ENCODE assay signal across 10 cellular contexts in the genomic region with DNA sequence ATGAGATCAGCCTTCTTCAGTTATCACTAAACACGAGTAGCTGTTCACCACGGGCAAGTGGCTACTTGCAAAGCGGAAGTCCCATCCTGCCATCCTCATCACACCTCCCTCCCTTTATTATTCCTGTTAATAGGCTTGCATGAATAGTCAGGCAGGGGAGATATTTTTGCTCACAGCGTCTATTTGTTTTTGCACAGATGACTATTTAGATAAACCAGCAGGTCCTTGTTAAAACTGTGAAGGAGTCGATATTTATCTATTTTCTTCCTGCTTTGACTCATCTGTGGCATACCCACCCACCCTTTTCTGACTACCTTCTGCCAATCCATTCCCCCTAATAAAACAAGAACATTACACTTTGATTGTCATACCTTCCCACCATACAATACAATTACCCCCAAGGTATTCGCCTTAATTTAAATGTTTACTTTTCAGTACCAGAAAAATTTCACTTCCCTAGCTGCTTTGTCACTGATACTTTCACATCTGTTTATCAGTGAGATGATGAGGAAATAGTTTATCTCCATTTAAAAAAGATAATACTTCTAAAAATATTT.
DNase-seq lines count a peak whose midpoint lies in the region; ATAC-seq and TF ChIP-seq lines count a peak whose summit lies in the region.
"Had no signal": no experiment of that assay in that cellular context is flagged by ENCODE, and none has a peak within 500 bp of the region (broad histone marks: within the 10 kb centered on the region; RNA-seq: fewer than 3 reads in every experiment).

No MANE protein-coding gene starts in this region.

- ATAC-seq in GM21515 (IDR thresholded peaks at IDR 0.05; ENCODE audit: unreplicated experiment) = peak; percentile 82
- peak; percentile 78 for ATAC-seq in HG03520 (IDR thresholded peaks at IDR 0.05; ENCODE audit: unreplicated experiment)
- ATAC-seq: left lung had no signal

- no peaks in the 10 kb centered on the region for H3K36me3 Mint-ChIP-seq in activated naive CD8-positive, alpha-beta T cell treated with anti-CD3 and anti-CD28 coated beads for 36 hours
- no peaks in the 10 kb centered on the region for H3K36me3 Mint-ChIP-seq in activated naive CD4-positive, alpha-beta T cell treated with anti-CD3 and anti-CD28 coated beads, Interleukin-2, amount 10 ng/mL, durations not matched to agents 7 days and 5 days

- no peaks in the 10 kb centered on the region for H4K20me1 ChIP-seq in OCI-LY7 (ENCODE audit: insufficient read depth, low read length)

- CTCF ChIA-PET in GM10248 (lab: Yijun Ruan, JAX) (interaction anchor here (0.7 to 1.3 kb wide), 2 partner anchors 17 to 37 kb away, joined by 3 read pairs; no protein-coding TSS in a partner anchor), OCI-LY7 (lab: Charles Lee; ENCODE audit: unreplicated experiment) (no interaction called here)
- CTCF ChIA-PET in activated naive CD4-positive, alpha-beta T cell treated with anti-CD3 and anti-CD28 coated beads, Interleukin-2, amount 10 ng/mL, durations not matched to agents 7 days and 5 days (lab: Charles Lee) = no interaction called here

- peak; percentile 19 for DNase-seq in GM10248 (ENCODE audit: extremely low spot score)
- DNase-seq in OCI-LY7 (ENCODE audit: low spot score) = no peak
- DNase-seq in activated naive CD8-positive, alpha-beta T cell treated with anti-CD3 and anti-CD28 coated beads for 36 hours = no peak
- no peak for DNase-seq in activated naive CD4-positive, alpha-beta T cell treated with anti-CD3 and anti-CD28 coated beads, Interleukin-2, amount 10 ng/mL, durations not matched to agents 7 days and 5 days
- no peak for DNase-seq in ACHN
- DNase-seq: activated CD4-positive, alpha-beta T cell treated with anti-CD3 and anti-CD28 coated beads, Interleukin-2, amount 50 U/mL, for 1 hour had no signal

- H3K9me3 ChIP-seq in OCI-LY7 (ENCODE audit: low read length) = no peaks in the 10 kb centered on the region
- H3K9me3 ChIP-seq: left lung had no signal

- no peak overlapping the region; the same call in 1 of the 2 replicates for H3K4me2 ChIP-seq in OCI-LY7 (ENCODE audit: low read length)

- POLR2A ChIA-PET in GM10248 (lab: Yijun Ruan, JAX) (no interaction called here), OCI-LY7 (lab: Charles Lee) (no interaction called here)

- no peaks in the 10 kb centered on the region for H3K4me1 Mint-ChIP-seq in activated naive CD8-positive, alpha-beta T cell treated with anti-CD3 and anti-CD28 coated beads for 36 hours
- H3K4me1 Mint-ChIP-seq in activated naive CD4-positive, alpha-beta T cell treated with anti-CD3 and anti-CD28 coated beads, Interleukin-2, amount 10 ng/mL, durations not matched to agents 7 days and 5 days = no peaks in the 10 kb centered on the region

- H3K27ac ChIP-seq in OCI-LY7 (ENCODE audit: low read depth, low read length, poor library complexity, severe bottlenecking) = no peak overlapping the region
- H3K27ac ChIP-seq: left lung had no signal

- H3K27me3 Mint-ChIP-seq in activated naive CD8-positive, alpha-beta T cell treated with anti-CD3 and anti-CD28 coated beads for 36 hours = peaks cover 9% of the 10 kb centered on the region
- H3K27me3 Mint-ChIP-seq in activated naive CD4-positive, alpha-beta T cell treated with anti-CD3 and anti-CD28 coated beads, Interleukin-2, amount 10 ng/mL, durations not matched to agents 7 days and 5 days = no peaks in the 10 kb centered on the region

- H3K4me3 ChIP-seq in OCI-LY7 (ENCODE audit: low read depth, low read length, poor library complexity, severe bottlenecking) = no peak overlapping the region
- H3K4me3 ChIP-seq: left lung had no signal

- BruUV-seq in OCI-LY7 (replicated peaks; lab: Mats Ljungman, UMichigan) = no TSS peak

- H3K27ac Mint-ChIP-seq in activated naive CD8-positive, alpha-beta T cell treated with anti-CD3 and anti-CD28 coated beads for 36 hours = no peak overlapping the region
- H3K27ac Mint-ChIP-seq in activated naive CD4-positive, alpha-beta T cell treated with anti-CD3 and anti-CD28 coated beads, Interleukin-2, amount 10 ng/mL, durations not matched to agents 7 days and 5 days = no peak overlapping the region

- no peaks in the 10 kb centered on the region for H3K9me2 ChIP-seq in OCI-LY7 (ENCODE audit: insufficient read depth, low read length)

- H3K4me1 ChIP-seq in OCI-LY7 (ENCODE audit: insufficient read depth, low read length, poor library complexity, severe bottlenecking) = no peaks in the 10 kb centered on the region
- H3K4me1 ChIP-seq: left lung had no signal

- no peaks in the 10 kb centered on the region for H3K36me3 ChIP-seq in OCI-LY7 (ENCODE audit: insufficient read depth, low read length)
- H3K36me3 ChIP-seq: left lung had no signal

- TF ChIP-seq CTCF in GM10248 (IDR thresholded peaks at IDR 0.05; ENCODE audit: control extremely low read depth, extremely low read depth, low read depth, missing control alignments) (no peak), OCI-LY7 (conservative IDR thresholded peaks at IDR 0.05; ENCODE audit: low read length) (no peak)

- in situ Hi-C loops in ACHN (cut with HindIII; ENCODE audit: low pct_ligation_motif_present, low pct_unique_long_range_greater_than_20kb, low sequenced_read_pairs) = no loop called here

- H2AFZ ChIP-seq in OCI-LY7 (ENCODE audit: low read length) = no peak overlapping the region

- H3K9me3 Mint-ChIP-seq in activated naive CD8-positive, alpha-beta T cell treated with anti-CD3 and anti-CD28 coated beads for 36 hours = no peaks in the 10 kb centered on the region
- H3K9me3 Mint-ChIP-seq in activated naive CD4-positive, alpha-beta T cell treated with anti-CD3 and anti-CD28 coated beads, Interleukin-2, amount 10 ng/mL, durations not matched to agents 7 days and 5 days = no peaks in the 10 kb centered on the region

- H3K4me3 Mint-ChIP-seq in activated naive CD8-positive, alpha-beta T cell treated with anti-CD3 and anti-CD28 coated beads for 36 hours = no peak overlapping the region
- no peak overlapping the region for H3K4me3 Mint-ChIP-seq in activated naive CD4-positive, alpha-beta T cell treated with anti-CD3 and anti-CD28 coated beads, Interleukin-2, amount 10 ng/mL, durations not matched to agents 7 days and 5 days

- intact Hi-C loops in OCI-LY7 (cut with micrococcal nuclease; ENCODE audit: unreplicated experiment) = no loop called here

- no peaks in the 10 kb centered on the region for H3K79me2 ChIP-seq in OCI-LY7 (ENCODE audit: insufficient read depth, low read depth, low read length)

TF ChIP-seq in PFSK-1, 5 proteins besides CTCF, POLR2A, EP300 and RAD21:
- TF ChIP-seq TAF1 (IDR thresholded peaks at IDR 0.05; ENCODE audit: borderline replicate concordance, insufficient read depth, low read length) = 0 out of 2 replicates have a peak, but pooled peaks have one; percentile 17
- TF ChIP-seq, protein P1, sequence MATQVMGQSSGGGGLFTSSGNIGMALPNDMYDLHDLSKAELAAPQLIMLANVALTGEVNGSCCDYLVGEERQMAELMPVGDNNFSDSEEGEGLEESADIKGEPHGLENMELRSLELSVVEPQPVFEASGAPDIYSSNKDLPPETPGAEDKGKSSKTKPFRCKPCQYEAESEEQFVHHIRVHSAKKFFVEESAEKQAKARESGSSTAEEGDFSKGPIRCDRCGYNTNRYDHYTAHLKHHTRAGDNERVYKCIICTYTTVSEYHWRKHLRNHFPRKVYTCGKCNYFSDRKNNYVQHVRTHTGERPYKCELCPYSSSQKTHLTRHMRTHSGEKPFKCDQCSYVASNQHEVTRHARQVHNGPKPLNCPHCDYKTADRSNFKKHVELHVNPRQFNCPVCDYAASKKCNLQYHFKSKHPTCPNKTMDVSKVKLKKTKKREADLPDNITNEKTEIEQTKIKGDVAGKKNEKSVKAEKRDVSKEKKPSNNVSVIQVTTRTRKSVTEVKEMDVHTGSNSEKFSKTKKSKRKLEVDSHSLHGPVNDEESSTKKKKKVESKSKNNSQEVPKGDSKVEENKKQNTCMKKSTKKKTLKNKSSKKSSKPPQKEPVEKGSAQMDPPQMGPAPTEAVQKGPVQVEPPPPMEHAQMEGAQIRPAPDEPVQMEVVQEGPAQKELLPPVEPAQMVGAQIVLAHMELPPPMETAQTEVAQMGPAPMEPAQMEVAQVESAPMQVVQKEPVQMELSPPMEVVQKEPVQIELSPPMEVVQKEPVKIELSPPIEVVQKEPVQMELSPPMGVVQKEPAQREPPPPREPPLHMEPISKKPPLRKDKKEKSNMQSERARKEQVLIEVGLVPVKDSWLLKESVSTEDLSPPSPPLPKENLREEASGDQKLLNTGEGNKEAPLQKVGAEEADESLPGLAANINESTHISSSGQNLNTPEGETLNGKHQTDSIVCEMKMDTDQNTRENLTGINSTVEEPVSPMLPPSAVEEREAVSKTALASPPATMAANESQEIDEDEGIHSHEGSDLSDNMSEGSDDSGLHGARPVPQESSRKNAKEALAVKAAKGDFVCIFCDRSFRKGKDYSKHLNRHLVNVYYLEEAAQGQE (IDR thresholded peaks at IDR 0.05; ENCODE audit: insufficient read depth in 1 of 2, low read depth in 2 of 2, low read length in 2 of 2) = peak in 1 of 2 experiments; percentile 63; a peak in 2 of 4 replicates
- TF ChIP-seq POLR2AphosphoS5 (IDR thresholded peaks at IDR 0.05; ENCODE audit: low read depth, low read length) = no peak; the same call in 1 of the 2 replicates
- TF ChIP-seq FOXP2 (optimal IDR thresholded peaks at IDR 0.05; ENCODE audit: borderline replicate concordance, extremely low read depth, extremely low read length, insufficient read depth) = no peak
- TF ChIP-seq SIN3A (IDR thresholded peaks at IDR 0.05; ENCODE audit: borderline replicate concordance, insufficient read depth, low read length) = peak; percentile 82; the same call in 1 of the 2 replicates
